Comparison of ENCODE assay signal across 10 cellular contexts in genomic region chr3:171936231-171936841, GRCh38.
DNase-seq lines count a peak whose midpoint lies in the region; ATAC-seq, FAIRE-seq and TF ChIP-seq lines count a peak whose summit lies in the region.
"Had no signal": no experiment of that assay in that cellular context is flagged by ENCODE, and none has a peak within 500 bp of the region (broad histone marks: within the 10 kb centered on the region; RNA-seq: fewer than 3 reads in every experiment).

No MANE protein-coding gene starts in this region.

- H3K4me2 ChIP-seq in GM12878 (ENCODE audit: control insufficient read depth, insufficient read depth) (no peak overlapping the region), HepG2 (ENCODE audit: low read depth, low read length) (no peak overlapping the region)

- SMC1A ChIA-PET in GM12878 (lab: Charles Lee; ENCODE audit: uncharacterized antibody, unreplicated experiment), result interaction anchor here (1.0 kb wide), 3 partner anchors 15 to 195 kb away, joined by 3 to 4 read pairs (median 3); no protein-coding TSS in a partner anchor

- RAD21 ChIA-PET in GM12878 (lab: Charles Lee; ENCODE audit: unreplicated experiment), result interaction anchor here (0.5 to 2.5 kb wide), 2 partner anchors 12 to 103 kb away, joined by 4 to 5 read pairs; partner anchors contain the start of gene FNDC3B

- no peaks in the 10 kb centered on the region for H3K79me2 ChIP-seq in GM12878 (ENCODE audit: control insufficient read depth, insufficient read depth, low read length)
- H3K79me2 ChIP-seq in HepG2 (ENCODE audit: insufficient read depth, low read length), result no peaks in the 10 kb centered on the region

- CTCF ChIA-PET in GM12878 (lab: Yijun Ruan, JAX), result interaction anchor here (1.4 kb wide), 1 partner anchor 405 kb away, joined by 5 read pairs; no protein-coding TSS in a partner anchor
- CTCF ChIA-PET in HepG2 (lab: Yijun Ruan, JAX; ENCODE audit: low intra/inter-chr PET ratio, low total read pairs), result no interaction called here

- ATAC-seq in GM12878, result peak; percentile 65
- no peak for ATAC-seq in HepG2
- no peak for ATAC-seq in HG03460 (IDR thresholded peaks at IDR 0.05; ENCODE audit: unreplicated experiment)
- ATAC-seq in GM19452 (IDR thresholded peaks at IDR 0.05; ENCODE audit: unreplicated experiment), result no peak
- ATAC-seq: CD8-positive, alpha-beta T cell had no signal

- H3K4me3 ChIP-seq in AG09309 (ENCODE audit: control insufficient read depth, low read depth, low read length) (no peak overlapping the region), GM12878 (no peak overlapping the region), HepG2 (replicated peaks in 1 of 3; ENCODE audit: insufficient read depth in 1 of 3, low read depth in 2 of 3, low read length in 3 of 3) (no peak overlapping the region)

- intact Hi-C loops in GM12878 (cut with micrococcal nuclease; ENCODE audit: unreplicated experiment) (no loop called here), HepG2 (cut with micrococcal nuclease; ENCODE audit: unreplicated experiment) (loop anchor here (5.0 kb wide), 1 partner anchor 101 kb away; the partner anchor contains the start of gene FNDC3B)

- TF ChIP-seq RAD21 in GM12878 (IDR thresholded peaks at IDR 0.05; ENCODE audit: insufficient read depth, low read depth, low read length), result no peak
- no peak for TF ChIP-seq RAD21 in HepG2 (CRISPR knock-in tag; IDR thresholded peaks at IDR 0.05)

- WGBS in GM12878 (ENCODE audit: insufficient coverage, insufficient replicate concordance, low lambda C conversion rate, missing lambda C conversion rate), result 81% methylated on average over 4 of the region's 4 CpGs
- 100% methylated on average over 4 of the region's 4 CpGs for WGBS in HepG2 (ENCODE audit: low lambda C conversion rate)

- in situ Hi-C loops in GM12878 (cut with MboI), result no loop called here
- in situ Hi-C loops in HepG2 (cut with HindIII; ENCODE audit: extremely low pct_ligation_motif_present, low pct_unique_long_range_greater_than_20kb), result no loop called here

- BruUV-seq in GM12878 (replicated peaks; lab: Mats Ljungman, UMichigan) (no TSS peak), HepG2 (replicated peaks; lab: Mats Ljungman, UMichigan) (no TSS peak)

- H3K4me1 ChIP-seq in GM12878 (ENCODE audit: control insufficient read depth, insufficient read depth, low read length) (no peaks in the 10 kb centered on the region), HepG2 (ENCODE audit: insufficient read depth, low read length) (peaks cover 47% of the 10 kb centered on the region)

- H3K27ac ChIP-seq in GM12878 (ENCODE audit: control insufficient read depth, insufficient read depth) (no peak overlapping the region), HepG2 (ENCODE audit: extremely low read length, insufficient read depth, low read length) (no peak overlapping the region)

- no peak for TF ChIP-seq CTCF in AG09309 (IDR thresholded peaks at IDR 0.05; ENCODE audit: control insufficient read depth, insufficient read depth, low read depth, low read length, missing control alignments)
- no peak for TF ChIP-seq CTCF in GM12878 (IDR thresholded peaks at IDR 0.05 in 2 of 3, conservative IDR thresholded peaks at IDR 0.05 in 1 of 3; ENCODE audit: control insufficient read depth in 2 of 3, extremely low read depth in 1 of 3, insufficient read depth in 1 of 3, low read depth in 3 of 3, low read length in 3 of 3)
- TF ChIP-seq CTCF in HepG2 (CRISPR knock-in tag; IDR thresholded peaks at IDR 0.05), result no peak

- TF ChIP-seq POLR2A in GM12878 (IDR thresholded peaks at IDR 0.05; ENCODE audit: low read depth, low read length), result no peak
- no peak for TF ChIP-seq POLR2A in HepG2 (IDR thresholded peaks at IDR 0.05; ENCODE audit: insufficient read depth in 1 of 2, low read depth in 2 of 2, low read length in 2 of 2)

- no peaks in the 10 kb centered on the region for H3K36me3 ChIP-seq in GM12878 (ENCODE audit: control insufficient read depth in 2 of 2, insufficient read depth in 2 of 2, low read length in 1 of 2)
- H3K36me3 ChIP-seq in HepG2 (replicated peaks in 1 of 2; ENCODE audit: control insufficient read depth in 1 of 2, insufficient read depth in 2 of 2, low read length in 2 of 2), result no peaks in the 10 kb centered on the region

- no peaks in the 10 kb centered on the region; the same call in 2 of the 3 replicates for H3K9me3 ChIP-seq in GM12878 (replicated peaks; ENCODE audit: control insufficient read depth, insufficient read depth, low read length)
- no peaks in the 10 kb centered on the region for H3K9me3 ChIP-seq in HepG2 (ENCODE audit: low read length)

- FAIRE-seq in GM12878 (lab: Jason Lieb, UNC) (no peak), HepG2 (lab: Jason Lieb, UNC) (no peak)

- H2AFZ ChIP-seq in GM12878 (ENCODE audit: control insufficient read depth, low read depth, low read length), result no peak overlapping the region
- H2AFZ ChIP-seq in HepG2 (ENCODE audit: low read length), result peak overlapping the region; percentile 8

- H4K20me1 ChIP-seq in GM12878 (ENCODE audit: control insufficient read depth, insufficient read depth) (no peaks in the 10 kb centered on the region), HepG2 (ENCODE audit: insufficient read depth, low read length) (no peaks in the 10 kb centered on the region)

- H3K9ac ChIP-seq in GM12878 (ENCODE audit: control insufficient read depth, insufficient read depth, low read length) (no peak overlapping the region), HepG2 (ENCODE audit: insufficient read depth, low read depth, low read length) (no peak overlapping the region)

- H3K27me3 ChIP-seq in GM12878 (replicated peaks in 1 of 2; ENCODE audit: control insufficient read depth in 2 of 2, insufficient read depth in 2 of 2, low read length in 1 of 2), result no peaks in the 10 kb centered on the region; a peak in 1 of 4 replicates
- H3K27me3 ChIP-seq in HepG2 (ENCODE audit: control insufficient read depth in 1 of 2, insufficient read depth in 2 of 2, low read length in 2 of 2), result no peaks in the 10 kb centered on the region

- TF ChIP-seq EP300 in GM12878 (IDR thresholded peaks at IDR 0.05; ENCODE audit: borderline replicate concordance in 1 of 2, control insufficient read depth in 1 of 2, low read depth in 2 of 2, low read length in 2 of 2) (no peak), HepG2 (IDR thresholded peaks at IDR 0.05; ENCODE audit: low read depth in 2 of 2, low read length in 2 of 2) (no peak), HepG2 (CRISPR knock-in tag; IDR thresholded peaks at IDR 0.05; ENCODE audit: borderline replicate concordance) (no peak)

- POLR2A ChIA-PET in GM12878 (lab: Charles Lee) (no interaction called here), HepG2 (lab: Yijun Ruan, JAX) (no interaction called here)

- DNase-seq in AG09309 (ENCODE audit: low read depth) (peak; percentile 62), HT-29 (ENCODE audit: low spot score) (peak; percentile 63), GM12878 (ENCODE audit: low read depth, low spot score) (peak; percentile 20), HepG2 (ENCODE audit: low spot score) (no peak), NCI-H524 (lab: John Stamatoyannopoulos, UW) (no peak), NCI-H2029 treated with DMSO at 0.1 percent for 48 hours (lab: John Stamatoyannopoulos, UW) (no peak)
- DNase-seq: CD8-positive, alpha-beta T cell; stimulated activated naive CD4-positive, alpha-beta T cell treated with Interleukin-2 at 50 U/mL for 16 hours had no signal

TF ChIP-seq in GM12878, 131 proteins besides CTCF, POLR2A, EP300 and RAD21 (continues in another document):
- TF ChIP-seq RBBP5 (conservative IDR thresholded peaks at IDR 0.05) (no peak), IKZF2 (IDR thresholded peaks at IDR 0.05) (peak in 1 of 2 experiments; percentile 51; a peak in 2 of 4 replicates), IKZF1 (conservative IDR thresholded peaks at IDR 0.05) (peak; percentile 33; the same call in 1 of the 2 replicates)

TF ChIP-seq in HepG2, 621 proteins besides CTCF, POLR2A, EP300 and RAD21:
- peak; percentile 99 for TF ChIP-seq ZNF264 (CRISPR knock-in tag; IDR thresholded peaks at IDR 0.05)
- TF ChIP-seq ZNF879 (CRISPR knock-in tag; IDR thresholded peaks at IDR 0.05), result no peak
- TF ChIP-seq HOMEZ (CRISPR knock-in tag; IDR thresholded peaks at IDR 0.05; ENCODE audit: low read depth), result 0 out of 2 replicates have a peak, but pooled peaks have one; percentile 46

Comparison
In these comparisons a context has a peak if more than half of its experiments do, and no peak if none do; other contexts are left out.
1. DNase-seq: peak in AG09309 (single experiment), HT-29 (single experiment) and GM12878 (single experiment); none in HepG2 (single experiment), NCI-H524 (0 of 2) and NCI-H2029 treated with DMSO at 0.1 percent for 48 hours (single experiment).